In the genomic region with DNA sequence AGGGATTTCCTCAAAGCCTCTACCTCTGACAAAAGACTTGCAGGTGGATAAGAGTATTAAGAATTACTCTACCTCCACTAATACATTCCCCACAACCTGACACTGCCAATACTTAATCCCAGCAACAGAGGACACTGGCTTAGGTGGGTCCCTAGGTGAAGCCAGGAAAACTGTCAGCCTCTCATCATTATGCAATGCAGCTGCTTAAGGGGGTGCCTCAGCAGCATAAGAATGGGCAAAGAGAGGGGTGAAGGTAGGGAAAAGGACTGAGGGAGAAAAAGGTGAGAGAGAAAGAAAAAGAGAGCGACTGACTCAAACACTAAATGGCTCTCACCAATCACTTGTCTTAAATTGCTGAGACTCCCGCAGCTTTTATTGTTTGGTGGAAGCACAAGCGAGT, we compare ENCODE assay signal across 20 cellular contexts.
DNase-seq lines count a peak whose midpoint lies in the region; ATAC-seq, FAIRE-seq and TF ChIP-seq lines count a peak whose summit lies in the region.
"Had no signal": no experiment of that assay in that cellular context is flagged by ENCODE, and none has a peak within 500 bp of the region (broad histone marks: within the 10 kb centered on the region; RNA-seq: fewer than 3 reads in every experiment).

No MANE protein-coding gene starts in this region.

- H3K9me3 ChIP-seq in H1 (ENCODE audit: insufficient read depth in 2 of 2, low read depth in 1 of 2, low read length in 1 of 2) (no peaks in the 10 kb centered on the region), neutrophil (no peaks in the 10 kb centered on the region)
- H3K9me3 ChIP-seq: BE2C had no signal

- H3K27me3 ChIP-seq in H1 (replicated peaks in 1 of 4; ENCODE audit: control insufficient read depth in 3 of 4, extremely low read depth in 1 of 4, insufficient read depth in 3 of 4, low read length in 3 of 4) (no peaks in the 10 kb centered on the region), neutrophil (no peaks in the 10 kb centered on the region)
- H3K27me3 ChIP-seq: BE2C had no signal

- CTCF ChIA-PET in activated CD4-positive, alpha-beta T cell treated with anti-CD3 and anti-CD28 coated beads, Interleukin-2, amount 10 ng/mL, durations not matched to agents 7 days and 5 days (lab: Charles Lee), result interaction anchor here (1.1 kb wide), 1 partner anchor 22 kb away, joined by 3 read pairs; no protein-coding TSS in a partner anchor
- CTCF ChIA-PET in H1 (lab: Charles Lee; ENCODE audit: partially characterized antibody), result interaction anchor here (0.8 to 3.9 kb wide), 9 partner anchors 10 to 73 kb away, joined by 3 to 15 read pairs (median 3); no protein-coding TSS in a partner anchor

- TF ChIP-seq CTCF in H1 (IDR thresholded peaks at IDR 0.05; ENCODE audit: control extremely low read depth in 1 of 3, insufficient read depth in 1 of 3, low read depth in 1 of 3, low read length in 3 of 3) (no peak), neutrophil (IDR thresholded peaks at IDR 0.05) (no peak)

- no peaks in the 10 kb centered on the region for H3K27me3 Mint-ChIP-seq in activated CD4-positive, alpha-beta T cell treated with anti-CD3 and anti-CD28 coated beads, Interleukin-2, amount 10 ng/mL, durations not matched to agents 7 days and 5 days
- H3K27me3 Mint-ChIP-seq: CD4-positive, CD25-positive, alpha-beta regulatory T cell had no signal

- no peak overlapping the region for H2BK12ac ChIP-seq in H1 (ENCODE audit: low read depth, low read length)

- H4K5ac ChIP-seq in H1 (ENCODE audit: insufficient read length, low read depth, low read length), result no peak overlapping the region

- H3K4ac ChIP-seq in H1 (replicated peaks; ENCODE audit: insufficient read length, low read depth, low read length), result no peak overlapping the region

- no peaks in the 10 kb centered on the region for H3K23me2 ChIP-seq in H1 (ENCODE audit: low read depth, low read length)

- H2AK5ac ChIP-seq in H1 (ENCODE audit: low read depth, low read length), result no peak overlapping the region

- FAIRE-seq in H1 (lab: Jason Lieb, UNC), result no peak
- no peak for FAIRE-seq in RCC 7860 (lab: Jason Lieb, UNC)
- FAIRE-seq: A204.1, HepG2 had no signal

- no peak overlapping the region for H4K91ac ChIP-seq in H1 (replicated peaks; ENCODE audit: insufficient read length, low read length)

- H3K9me3 Mint-ChIP-seq in activated CD4-positive, alpha-beta T cell treated with anti-CD3 and anti-CD28 coated beads, Interleukin-2, amount 10 ng/mL, durations not matched to agents 7 days and 5 days, result no peaks in the 10 kb centered on the region
- H3K9me3 Mint-ChIP-seq: CD4-positive, CD25-positive, alpha-beta regulatory T cell had no signal

- no peaks in the 10 kb centered on the region for H3K36me3 Mint-ChIP-seq in activated CD4-positive, alpha-beta T cell treated with anti-CD3 and anti-CD28 coated beads, Interleukin-2, amount 10 ng/mL, durations not matched to agents 7 days and 5 days (ENCODE audit: low read depth)

- H3K36me3 ChIP-seq in H1 (ENCODE audit: control insufficient read depth in 2 of 4, insufficient read depth in 4 of 4, low read length in 3 of 4) (no peaks in the 10 kb centered on the region), neutrophil (no peaks in the 10 kb centered on the region)
- H3K36me3 ChIP-seq: BE2C had no signal

- ATAC-seq in HG02763 (IDR thresholded peaks at IDR 0.05; ENCODE audit: unreplicated experiment) (no peak), HG02970 (IDR thresholded peaks at IDR 0.05; ENCODE audit: low FRiP score, unreplicated experiment) (no peak)
- ATAC-seq: HepG2 had no signal

- H3K79me2 ChIP-seq in H1 (ENCODE audit: control insufficient read depth in 1 of 2, insufficient read depth in 2 of 2, low read length in 2 of 2), result 0 out of 4 replicates have a peak, but pooled peaks cover 0 to 3% of the 10 kb centered on the region in 2 experiments

- H4K8ac ChIP-seq in H1 (ENCODE audit: extremely low read depth, insufficient read depth, low read length), result no peak overlapping the region

- H3K4me2 ChIP-seq in H1 (ENCODE audit: insufficient read depth in 1 of 2, low read depth in 2 of 2, low read length in 2 of 2), result peak overlapping the region; percentile 55 to 81; a peak in 3 of 4 replicates

- no peak overlapping the region for H3K4me3 Mint-ChIP-seq in activated CD4-positive, alpha-beta T cell treated with anti-CD3 and anti-CD28 coated beads, Interleukin-2, amount 10 ng/mL, durations not matched to agents 7 days and 5 days
- H3K4me3 Mint-ChIP-seq: CD4-positive, CD25-positive, alpha-beta regulatory T cell had no signal

- POLR2A ChIA-PET in activated CD4-positive, alpha-beta T cell treated with anti-CD3 and anti-CD28 coated beads, Interleukin-2, amount 10 ng/mL, durations not matched to agents 7 days and 5 days (lab: Charles Lee), result interaction anchor here (0.7 kb wide), 1 partner anchor 8 kb away, joined by 4 read pairs; no protein-coding TSS in a partner anchor
- POLR2A ChIA-PET in H1 (lab: Charles Lee; ENCODE audit: partially characterized antibody), result interaction anchor here (0.6 to 2.0 kb wide), 3 partner anchors 20 to 64 kb away, joined by 4 to 6 read pairs (median 5); no protein-coding TSS in a partner anchor

- H3K27ac Mint-ChIP-seq in activated CD4-positive, alpha-beta T cell treated with anti-CD3 and anti-CD28 coated beads, Interleukin-2, amount 10 ng/mL, durations not matched to agents 7 days and 5 days, result peak overlapping the region; percentile 68
- H3K27ac Mint-ChIP-seq: CD4-positive, CD25-positive, alpha-beta regulatory T cell had no signal

- no peak overlapping the region for H3K56ac ChIP-seq in H1 (replicated peaks; ENCODE audit: insufficient read length, low read depth, low read length)

- H2BK120ac ChIP-seq in H1 (replicated peaks; ENCODE audit: low read depth, low read length), result no peak overlapping the region

- 27% methylated on average over 3 of the region's 3 CpGs; no CpG with 5 or more reads in 1 of the 2 experiments for WGBS in H1 (ENCODE audit: extremely low coverage in 1 of 2, insufficient coverage in 1 of 2, insufficient read length in 1 of 2, insufficient replicate concordance in 2 of 2, low coverage in 1 of 2, low lambda C conversion rate in 2 of 2, missing lambda C conversion rate in 1 of 2), 2 experiments

- H4K20me1 ChIP-seq in H1 (replicated peaks in 1 of 2; ENCODE audit: control insufficient read depth in 1 of 2, insufficient read depth in 2 of 2, low read length in 2 of 2), result no peaks in the 10 kb centered on the region

- peaks cover 4% of the 10 kb centered on the region for H3K4me1 Mint-ChIP-seq in activated CD4-positive, alpha-beta T cell treated with anti-CD3 and anti-CD28 coated beads, Interleukin-2, amount 10 ng/mL, durations not matched to agents 7 days and 5 days

- H3K14ac ChIP-seq in H1 (ENCODE audit: insufficient read length), result no peak overlapping the region

- no peak overlapping the region for H2BK15ac ChIP-seq in H1 (ENCODE audit: low read length)

- H3K27ac ChIP-seq in H1 (ENCODE audit: low read depth, low read length) (no peak overlapping the region), neutrophil (peak overlapping the region; percentile 72)
- H3K27ac ChIP-seq: SK-N-MC had no signal

- no peak for TF ChIP-seq POLR2A in H1 (IDR thresholded peaks at IDR 0.05; ENCODE audit: control extremely low read depth in 1 of 2, low read depth in 2 of 2, low read length in 2 of 2)

- no peak for TF ChIP-seq EP300 in H1 (IDR thresholded peaks at IDR 0.05; ENCODE audit: borderline replicate concordance in 1 of 2, low read depth in 2 of 2, low read length in 2 of 2)

- H2BK20ac ChIP-seq in H1 (ENCODE audit: low read length), result peak overlapping the region; percentile 29; the same call in 1 of the 2 replicates

- H2AFZ ChIP-seq in H1 (ENCODE audit: low read length), result no peak overlapping the region

- no peaks in the 10 kb centered on the region; the same call in 1 of the 2 replicates for H3K79me1 ChIP-seq in H1 (ENCODE audit: low read depth, low read length)

- H2BK5ac ChIP-seq in H1 (ENCODE audit: low read depth, low read length), result no peak overlapping the region

- H3K4me1 ChIP-seq in H1 (replicated peaks in 1 of 4; ENCODE audit: control insufficient read depth in 3 of 4, insufficient read depth in 4 of 4, low read length in 3 of 4) (peaks cover 6 to 19% (median 13%) of the 10 kb centered on the region in 4 experiments; a peak in 6 of 7 replicates), neutrophil (ENCODE audit: control insufficient read depth in 1 of 2, insufficient read depth in 1 of 2, low read depth in 1 of 2, low read length in 1 of 2) (peaks cover 32 to 35% of the 10 kb centered on the region in 2 experiments)
- H3K4me1 ChIP-seq: BE2C had no signal

- peak overlapping the region; percentile 15; the same call in 1 of the 2 replicates for H3K18ac ChIP-seq in H1 (ENCODE audit: extremely low read depth, low read length)

- H3K23ac ChIP-seq in H1 (ENCODE audit: insufficient read length), result no peak overlapping the region

- H3K9ac ChIP-seq in H1 (replicated peaks in 1 of 4; ENCODE audit: extremely low read depth in 1 of 4, low read depth in 3 of 4, low read length in 3 of 4), result no peak overlapping the region; a peak in 1 of 7 replicates

- TF ChIP-seq RAD21 in H1 (IDR thresholded peaks at IDR 0.05 in 1 of 2, conservative IDR thresholded peaks at IDR 0.05 in 1 of 2; ENCODE audit: low read depth in 2 of 2, low read length in 2 of 2), result no peak

- H3K4me3 ChIP-seq in H1 (ENCODE audit: extremely low read depth in 1 of 4, insufficient read depth in 2 of 4, low read depth in 3 of 4, low read length in 4 of 4) (peak overlapping the region in 1 of 4 experiments; percentile 16; a peak in 2 of 8 replicates), neutrophil (ENCODE audit: low read depth in 1 of 2, low read length in 1 of 2) (no peak overlapping the region)
- H3K4me3 ChIP-seq: SK-N-MC had no signal

- DNase-seq in activated CD4-positive, alpha-beta T cell treated with anti-CD3 and anti-CD28 coated beads, Interleukin-2, amount 10 ng/mL, durations not matched to agents 7 days and 5 days, result no peak
- no peak for DNase-seq in activated CD4-positive, alpha-beta T cell treated with anti-CD3 and anti-CD28 coated beads, Interleukin-2, amount 50 U/mL, for 1 hour
- peak; percentile 66 for DNase-seq in NCI-H69 (lab: John Stamatoyannopoulos, UW)
- DNase-seq in H1 (ENCODE audit: low read depth in 1 of 2, low spot score in 2 of 2), result no peak
- no peak for DNase-seq in RCC 7860 (ENCODE audit: low spot score)
- DNase-seq: BE2C; CD4-positive, CD25-positive, alpha-beta regulatory T cell; COR-L47; GDM1; HCEC 1CT; KBM-7; NCI-H1694 treated with DMSO at 0.1 percent for 48 hours; NCI-H446 treated with DMSO at 0.1 percent for 48 hours; SHP77 had no signal

TF ChIP-seq in H1, 55 proteins besides CTCF, POLR2A, EP300 and RAD21:
- no peak for TF ChIP-seq SIN3A (conservative IDR thresholded peaks at IDR 0.05 in 1 of 2, IDR thresholded peaks at IDR 0.05 in 1 of 2; ENCODE audit: low read depth in 1 of 2, low read length in 2 of 2)
- TF ChIP-seq TBP (IDR thresholded peaks at IDR 0.05; ENCODE audit: low read depth, low read length), result no peak
- peak; percentile 85 for TF ChIP-seq CEBPB (IDR thresholded peaks at IDR 0.05; ENCODE audit: low read depth, low read length)
